ENCODE assay signal across 8 cellular contexts in the genomic region with DNA sequence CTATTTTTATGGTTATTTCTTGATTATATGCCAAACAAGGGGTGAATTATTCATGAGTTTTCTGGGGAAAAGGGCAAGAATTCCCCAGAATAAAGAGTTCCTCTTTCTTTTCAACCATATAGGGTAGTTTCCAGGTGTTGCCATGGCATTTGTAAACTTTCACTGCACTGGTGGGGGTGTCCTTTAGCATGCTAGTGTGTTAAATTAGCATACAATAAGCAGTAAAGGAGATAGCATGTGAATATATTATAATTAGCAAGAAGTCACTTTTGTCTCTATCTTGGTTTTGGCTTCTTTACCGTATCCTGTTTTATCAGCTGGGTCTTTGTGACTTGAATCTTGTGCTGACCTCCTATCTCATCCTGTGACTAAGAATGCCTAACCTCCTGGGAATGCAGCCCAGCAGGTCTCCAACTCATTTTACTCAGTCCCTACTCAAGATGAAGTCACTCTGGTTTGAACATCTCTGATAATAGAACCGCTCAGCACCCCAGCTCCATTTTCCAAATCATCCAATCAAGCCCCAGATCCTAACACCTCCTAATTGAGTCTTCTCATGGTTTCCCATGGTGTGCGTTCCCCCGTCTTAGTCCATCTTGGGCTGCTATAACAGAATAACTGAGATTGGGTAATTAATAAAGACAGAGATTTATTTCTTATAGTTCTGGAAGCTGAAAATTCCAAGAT. TPM values are rescaled to one million over a fixed set of nuclear protein-coding genes. Genes with fewer than 3 reads are reported as not detected.
DNase-seq lines count a peak whose midpoint lies in the region; ATAC-seq and TF ChIP-seq lines count a peak whose summit lies in the region.

No MANE protein-coding gene starts in this region.

- no peaks in the 10 kb centered on the region for H3K4me1 ChIP-seq in HEK293 (ENCODE audit: control insufficient read depth, insufficient read depth, low read length)
- H3K4me1 ChIP-seq in SJSA1 (replicated peaks) = peaks cover 24% of the 10 kb centered on the region
- peaks cover 4 to 52% (median 27%) of the 10 kb centered on the region in 6 donors for H3K4me1 ChIP-seq in spleen
- H3K4me1 ChIP-seq in tibial artery = peaks cover 0 to 9% (median 4%) of the 10 kb centered on the region in 4 donors

- ATAC-seq in HG03571 (IDR thresholded peaks at IDR 0.05; ENCODE audit: unreplicated experiment) = no peak

- H3K4me3 ChIP-seq in HEK293 (ENCODE audit: low read depth, low read length) (no peak overlapping the region), SJSA1 (no peak overlapping the region), spleen (no peak overlapping the region), coronary artery (no peak overlapping the region), tibial artery (no peak overlapping the region)

- TF ChIP-seq CTCF in HEK293 (tag by site-specific recombination; IDR thresholded peaks at IDR 0.05) (no peak), spleen (IDR thresholded peaks at IDR 0.05 in 8 of 11, conservative IDR thresholded peaks at IDR 0.05 in 3 of 11) (no peak), coronary artery (IDR thresholded peaks at IDR 0.05) (no peak), tibial artery (IDR thresholded peaks at IDR 0.05) (no peak)

- no peaks in the 10 kb centered on the region for H3K36me3 ChIP-seq in HEK293 (ENCODE audit: control insufficient read depth in 2 of 2, insufficient read depth in 1 of 2, low read length in 2 of 2)
- 0 out of 2 replicates have a peak, but pooled peaks cover 4% of the 10 kb centered on the region for H3K36me3 ChIP-seq in SJSA1
- no peaks in the 10 kb centered on the region for H3K36me3 ChIP-seq in spleen
- no peaks in the 10 kb centered on the region for H3K36me3 ChIP-seq in tibial artery

- no peak for TF ChIP-seq POLR2A in spleen (IDR thresholded peaks at IDR 0.05)

- no peaks in the 10 kb centered on the region for H3K9me3 ChIP-seq in HEK293 (ENCODE audit: control insufficient read depth, insufficient read depth, low read depth, low read length)
- no peaks in the 10 kb centered on the region for H3K9me3 ChIP-seq in SJSA1 (replicated peaks)
- no peaks in the 10 kb centered on the region for H3K9me3 ChIP-seq in spleen
- H3K9me3 ChIP-seq in tibial artery = no peaks in the 10 kb centered on the region

- H3K27ac ChIP-seq in HEK293 (ENCODE audit: extremely low read depth, low read depth, low read length) (no peak overlapping the region), SJSA1 (peak overlapping the region; percentile 9; the same call in 1 of the 2 replicates), spleen (peak overlapping the region in 2 of 8 donors; percentile 59 to 60), coronary artery (no peak overlapping the region), tibial artery (no peak overlapping the region)

- intact Hi-C loops in spleen (cut with DNase I; ENCODE audit: low total_unique reads) (no loop called here), tibial artery (cut with DNase I; ENCODE audit: low total_unique reads) (loop anchor here (5.0 to 10.0 kb wide), 2 partner anchors 45 to 163 kb away; a partner anchor contains a TSS)

- 70 to 72% (median 71%) methylated on average over 4 of the region's 4 CpGs for WGBS in spleen, 5 donors

- DNase-seq in Caki2 (ENCODE audit: low read depth) (peak; percentile 24), SJSA1 (ENCODE audit: low read depth in 1 of 2, low spot score in 2 of 2) (peak in 1 of 2 experiments; percentile 10), iPS DF 19.7 (ENCODE audit: low read depth, low spot score) (peak; percentile 57), spleen (no peak), coronary artery (ENCODE audit: low spot score) (no peak), tibial artery (no peak)

- no peaks in the 10 kb centered on the region for H3K27me3 ChIP-seq in SJSA1 (replicated peaks)
- no peaks in the 10 kb centered on the region for H3K27me3 ChIP-seq in spleen (replicated peaks in 1 of 7)
- no peaks in the 10 kb centered on the region for H3K27me3 ChIP-seq in tibial artery

- in situ Hi-C loops in Caki2 (cut with HindIII; ENCODE audit: low pct_unique_long_range_greater_than_20kb, low sequenced_read_pairs) = no loop called here

- CTCF ChIA-PET in HEK293 (lab: Yijun Ruan, JAX) = interaction anchor here (0.6 kb wide), 1 partner anchor 191 kb away, joined by 3 read pairs; no protein-coding TSS in a partner anchor

- POLR2A ChIA-PET in HEK293 (lab: Yijun Ruan, JAX) = no interaction called here

TF ChIP-seq in HEK293, 187 proteins besides CTCF, POLR2A, EP300 and RAD21:
- TF ChIP-seq ZNF629 (tag by site-specific recombination; IDR thresholded peaks at IDR 0.05) = peak; percentile 36; the same call in 1 of the 2 replicates
- TF ChIP-seq ZNF146 (tag by site-specific recombination; IDR thresholded peaks at IDR 0.05) = no peak
- no peak for TF ChIP-seq ZNF112 (tag by site-specific recombination; IDR thresholded peaks at IDR 0.05)

RNA-seq across cellular contexts. Expression of a gene that starts 3.4 kb away (rescaled TPM):
- total RNA-seq in Caki2 (2014; rRNA removed; shearing (Covaris generic); ENCODE audit: low replicate concordance) = 138 and 189 TPM in 2 replicates
- total RNA-seq in SJSA1 (2014; rRNA removed; shearing (Covaris generic)) = 79.7 and 181 TPM in 2 replicates
- 100 to 1,000 TPM in 5 of 7 donors, 10 to 100 TPM in 2; 98.2 to 180 (median 117) TPM for total RNA-seq in spleen
- polyA plus RNA-seq in spleen = 10 to 100 TPM; 34.6 to 71.7 (median 59.5) TPM

RNA-seq across cellular contexts. Expression of a gene that starts 53.2 kb away (rescaled TPM):
- 68.9 and 73.5 TPM in 2 replicates for total RNA-seq in Caki2 (2014; rRNA removed; shearing (Covaris generic); ENCODE audit: low replicate concordance)
- 76.2 and 95.2 TPM in 2 replicates for total RNA-seq in SJSA1 (2014; rRNA removed; shearing (Covaris generic))
- 100 to 1,000 TPM in 3 of 7 donors, 10 to 100 TPM in 4; 70.9 to 149 (median 79.0) TPM for total RNA-seq in spleen
- 10 to 100 TPM; 53.7 to 73.7 (median 73.3) TPM for polyA plus RNA-seq in spleen

RNA-seq across cellular contexts. Expression of a gene that starts 53.5 kb away (rescaled TPM):
- total RNA-seq in Caki2 (2014; rRNA removed; shearing (Covaris generic); ENCODE audit: low replicate concordance) = 161 and 222 TPM in 2 replicates
- 93.9 and 225 TPM in 2 replicates for total RNA-seq in SJSA1 (2014; rRNA removed; shearing (Covaris generic))
- 100 to 1,000 TPM in 4 of 7 donors, 10 to 100 TPM in 3; 91.1 to 441 (median 105) TPM for total RNA-seq in spleen
- polyA plus RNA-seq in spleen = 100 to 1,000 TPM in 1 of 3 donors, 10 to 100 TPM in 2; 64.0 to 104 (median 91.7) TPM

Comparison
In these comparisons a context has a peak if more than half of its experiments do, and no peak if none do; other contexts are left out.
1. DNase-seq: peak in Caki2 (single experiment) and iPS DF 19.7 (single experiment); none in spleen (single experiment), coronary artery (single experiment) and tibial artery (0 of 2).